Comparison of ENCODE assay signal across 9 cellular contexts in genomic region chr16:16202400-16203143, GRCh38. TPM values are rescaled to one million over a fixed set of nuclear protein-coding genes. Genes with fewer than 3 reads are reported as not detected.
DNase-seq lines count a peak whose midpoint lies in the region; ATAC-seq and TF ChIP-seq lines count a peak whose summit lies in the region.
"Not testable (repeated sequence)": the region's sequence is repeated elsewhere in the genome, so short reads cannot be mapped to it uniquely, and the experiment has no call there.
"Had no signal": no experiment of that assay in that cellular context is flagged by ENCODE, and none has a peak within 500 bp of the region (broad histone marks: within the 10 kb centered on the region; RNA-seq: fewer than 3 reads in every experiment).

No MANE protein-coding gene starts in this region.

- CTCF ChIA-PET in activated naive CD4-positive, alpha-beta T cell treated with anti-CD3 and anti-CD28 coated beads for 36 hours (lab: Charles Lee), result not testable (repeated sequence)

- TF ChIP-seq CTCF in fibroblast of villous mesenchyme (IDR thresholded peaks at IDR 0.05; ENCODE audit: insufficient read depth, low read depth, low read length), result peak; percentile 41

- not testable (repeated sequence) for H3K27ac Mint-ChIP-seq in activated naive CD4-positive, alpha-beta T cell treated with anti-CD3 and anti-CD28 coated beads for 36 hours
- H3K27ac Mint-ChIP-seq in naive B cell, result peak overlapping the region in 5 of 6 donors; percentile 47 to 91 (median 81)

- not testable (repeated sequence) for H3K4me1 Mint-ChIP-seq in activated naive CD4-positive, alpha-beta T cell treated with anti-CD3 and anti-CD28 coated beads for 36 hours (ENCODE audit: low read depth)
- H3K4me1 Mint-ChIP-seq in naive B cell, result peaks cover 8 to 48% (median 30%) of the 10 kb centered on the region in 3 donors

- not testable (repeated sequence) for H3K36me3 Mint-ChIP-seq in activated naive CD4-positive, alpha-beta T cell treated with anti-CD3 and anti-CD28 coated beads for 36 hours (ENCODE audit: low read depth); naive B cell

- not testable (repeated sequence) for H3K27me3 Mint-ChIP-seq in activated naive CD4-positive, alpha-beta T cell treated with anti-CD3 and anti-CD28 coated beads for 36 hours (ENCODE audit: low read depth); naive B cell

- DNase-seq in DMS114 treated with DMSO at 0.1 percent for 48 hours (lab: John Stamatoyannopoulos, UW; ENCODE audit: unreplicated experiment), result peak; percentile 23
- peak in 65 of 76 experiments; percentile 14 to 80 (median 48) for DNase-seq in HUDEP-2 (lab: John Stamatoyannopoulos, UW; ENCODE audit: unreplicated experiment in 76 of 76)
- DNase-seq in NCI-H460 (ENCODE audit: extremely low read depth, low read depth), result peak; percentile 61
- peak; percentile 17 to 27 for DNase-seq in SW 1271 (lab: John Stamatoyannopoulos, UW)
- peak; percentile 63 for DNase-seq in activated naive CD4-positive, alpha-beta T cell treated with anti-CD3 and anti-CD28 coated beads for 36 hours
- DNase-seq in fibroblast of villous mesenchyme (ENCODE audit: low read depth), result peak; percentile 64
- DNase-seq in naive B cell, result peak; percentile 11
- peak; percentile 14 for DNase-seq in stimulated activated naive CD4-positive, alpha-beta T cell treated with Interleukin-2 at 50 U/mL for 16 hours (lab: John Stamatoyannopoulos, UW)

- not testable (repeated sequence) for H3K4me3 ChIP-seq in fibroblast of villous mesenchyme (ENCODE audit: low read depth, low read length)

- H3K9me3 Mint-ChIP-seq in activated naive CD4-positive, alpha-beta T cell treated with anti-CD3 and anti-CD28 coated beads for 36 hours; naive B cell: not testable (repeated sequence)

- peak in 1 of 2 donors; percentile 29 for ATAC-seq in naive B cell (ENCODE audit: low read depth in 2 of 2)

- H3K4me3 Mint-ChIP-seq in activated naive CD4-positive, alpha-beta T cell treated with anti-CD3 and anti-CD28 coated beads for 36 hours; naive B cell: not testable (repeated sequence)

- intact Hi-C loops in activated naive CD4-positive, alpha-beta T cell treated with anti-CD3 and anti-CD28 coated beads for 36 hours (cut with micrococcal nuclease), result not testable (repeated sequence)

RNA-seq across cellular contexts. Expression of gene ABCC6, which starts 20.7 kb away (rescaled TPM):
- total RNA-seq in NCI-H460 (2014; rRNA removed; shearing (Covaris generic)), result 0.46 and 0.62 TPM in 2 replicates
- polyA plus RNA-seq in NCI-H460 (2014; cell fraction: nucleus; rRNA removed), result not detected in 2 replicates
- not detected for total RNA-seq in activated naive CD4-positive, alpha-beta T cell treated with anti-CD3 and anti-CD28 coated beads for 36 hours
- total RNA-seq in fibroblast of villous mesenchyme, result 2.6 TPM in 2 replicates
- under 1 TPM in 2 of 6 donors, not detected in 4; 0.09 to 0.26 TPM for polyA plus RNA-seq in naive B cell (ENCODE audit: low read depth in 6 of 6)
- polyA plus RNA-seq: IgD-negative memory B cell had no signal

RNA-seq across cellular contexts. Expression of gene NOMO3, which starts 29.8 kb away (rescaled TPM):
- 30.6 and 36.1 TPM in 2 replicates for total RNA-seq in NCI-H460 (2014; rRNA removed; shearing (Covaris generic))
- 23.7 and 36.8 TPM in 2 replicates for polyA plus RNA-seq in NCI-H460 (2014; cell fraction: nucleus; rRNA removed)
- 10 to 100 TPM; 21.0 to 26.1 TPM for total RNA-seq in activated naive CD4-positive, alpha-beta T cell treated with anti-CD3 and anti-CD28 coated beads for 36 hours
- 57.3 and 60.9 TPM in 2 replicates for total RNA-seq in fibroblast of villous mesenchyme
- polyA plus RNA-seq in naive B cell (ENCODE audit: low read depth in 6 of 6), result 10 to 100 TPM in 3 of 6 donors, 1 to 10 TPM in 3; 3.8 to 22.0 (median 12.3) TPM

Comparison
In these comparisons a context has a peak if more than half of its experiments do, and no peak if none do; other contexts are left out.
1. DNase-seq: peak in every context shown above with its lines; median percentile 64 in fibroblast of villous mesenchyme; 63 in activated naive CD4-positive, alpha-beta T cell treated with anti-CD3 and anti-CD28 coated beads for 36 hours; 61 in NCI-H460; 48 in HUDEP-2; 23 in DMS114 treated with DMSO at 0.1 percent for 48 hours; 22 in SW 1271; 14 in stimulated activated naive CD4-positive, alpha-beta T cell treated with Interleukin-2 at 50 U/mL for 16 hours; 11 in naive B cell.